In the genomic region with DNA sequence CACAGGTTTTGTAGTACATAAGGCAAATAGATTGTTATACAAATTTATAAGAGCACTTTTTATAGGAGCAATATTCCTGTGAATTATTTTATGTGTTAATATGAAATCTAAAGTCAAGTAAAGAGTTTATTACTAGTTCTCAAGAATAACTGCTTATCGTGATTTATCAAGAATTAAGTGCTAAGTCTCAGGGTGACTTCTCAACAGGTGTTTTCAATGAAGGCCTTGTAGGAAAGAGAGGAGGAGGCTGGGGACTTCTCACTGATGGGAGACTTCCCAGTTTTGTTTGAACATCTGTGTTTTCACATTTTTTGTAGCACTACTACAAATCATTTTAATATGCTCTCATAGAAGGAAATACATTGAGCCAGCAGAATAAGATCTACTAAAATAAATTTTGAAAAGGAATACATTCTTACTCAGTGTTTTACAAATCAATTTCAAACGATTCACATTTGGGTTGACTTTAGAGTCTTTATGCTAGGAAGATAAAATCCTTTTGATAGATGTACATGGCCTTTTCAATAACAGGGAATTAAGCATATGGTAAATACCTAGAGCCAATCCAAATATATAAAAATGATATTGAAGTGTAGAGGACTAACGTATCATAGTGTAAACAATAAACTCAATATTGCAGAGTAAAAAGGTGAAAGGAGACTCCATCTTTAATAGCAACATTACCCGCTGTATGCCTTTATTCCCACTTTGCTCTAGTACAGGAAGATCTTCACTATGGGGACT, we compare ENCODE assay signal across 16 cellular contexts. TPM values are rescaled to one million over a fixed set of nuclear protein-coding genes. Genes with fewer than 3 reads are reported as not detected.
DNase-seq lines count a peak whose midpoint lies in the region; ATAC-seq, FAIRE-seq and TF ChIP-seq lines count a peak whose summit lies in the region.
"Had no signal": no experiment of that assay in that cellular context is flagged by ENCODE, and none has a peak within 500 bp of the region (broad histone marks: within the 10 kb centered on the region; RNA-seq: fewer than 3 reads in every experiment).

No MANE protein-coding gene starts in this region.

- no peak overlapping the region for H2AFZ ChIP-seq in SK-N-SH (ENCODE audit: low read depth)
- H2AFZ ChIP-seq: GM23248 had no signal

- no peaks in the 10 kb centered on the region for H3K9me3 ChIP-seq in SK-N-SH
- no peaks in the 10 kb centered on the region for H3K9me3 ChIP-seq in lower lobe of right lung
- peaks cover 0 to 14% (median 0%) of the 10 kb centered on the region in 8 donors for H3K9me3 ChIP-seq in spleen

- H3K4me1 ChIP-seq in SK-N-SH (ENCODE audit: control insufficient read depth in 1 of 2, insufficient read depth in 2 of 2, low read depth in 1 of 2, low read length in 1 of 2) = peaks cover 0 to 9% of the 10 kb centered on the region in 2 experiments; a peak in 3 of 4 replicates
- H3K4me1 ChIP-seq in lower lobe of right lung = no peaks in the 10 kb centered on the region
- no peaks in the 10 kb centered on the region for H3K4me1 ChIP-seq in spleen
- H3K4me1 ChIP-seq: BLaER1 had no signal

- no peaks in the 10 kb centered on the region; the same call in 1 of the 2 replicates for H3K79me2 ChIP-seq in SK-N-SH (ENCODE audit: insufficient read depth)

- no peaks in the 10 kb centered on the region for H4K20me1 ChIP-seq in SK-N-SH (ENCODE audit: insufficient read depth)
- H4K20me1 ChIP-seq: BLaER1 had no signal

- H3K27me3 ChIP-seq in SK-N-SH (ENCODE audit: insufficient read depth) (peaks cover 18% of the 10 kb centered on the region), dorsolateral prefrontal cortex (peaks cover 0 to 9% (median 0%) of the 10 kb centered on the region in 45 donors), lower lobe of right lung (ENCODE audit: low read depth) (peaks cover 16% of the 10 kb centered on the region), spleen (replicated peaks in 1 of 7) (peaks cover 0 to 18% (median 11%) of the 10 kb centered on the region in 7 donors)
- H3K27me3 ChIP-seq: BLaER1 had no signal

- POLR2A ChIA-PET in SK-N-SH (lab: Yijun Ruan, JAX) = no interaction called here

- ATAC-seq in SK-N-SH treated with all-trans-retinoic acid at 6 μM for 48 hours (no peak), lower lobe of right lung (no peak)

- no peak for TF ChIP-seq POLR2A in spleen (IDR thresholded peaks at IDR 0.05)

- intact Hi-C loops in dorsolateral prefrontal cortex (cut with DNase I) (no loop called here), lower lobe of right lung (cut with DNase I) (no loop called here), spleen (cut with DNase I; ENCODE audit: low total_unique reads) (no loop called here)

- no peaks in the 10 kb centered on the region for H3K9me2 ChIP-seq in SK-N-SH

- H3K9me3 Mint-ChIP-seq in osteocyte (ENCODE audit: unreplicated experiment) = no peaks in the 10 kb centered on the region

- TF ChIP-seq CTCF in SK-N-SH (IDR thresholded peaks at IDR 0.05) (no peak), dorsolateral prefrontal cortex (IDR thresholded peaks at IDR 0.05 in 54 of 56, conservative IDR thresholded peaks at IDR 0.05 in 2 of 56; ENCODE audit: low read depth in 1 of 56, partially characterized antibody in 56 of 56) (peak in 1 of 56 donors; percentile 5), lower lobe of right lung (IDR thresholded peaks at IDR 0.05) (no peak), spleen (IDR thresholded peaks at IDR 0.05 in 8 of 11, conservative IDR thresholded peaks at IDR 0.05 in 3 of 11) (no peak), osteocyte (IDR thresholded peaks at IDR 0.05) (no peak)

- DNase-seq in SK-N-SH (no peak), dorsolateral prefrontal cortex (no peak), lower lobe of right lung (no peak), spleen (no peak), HuH-7 (ENCODE audit: low spot score) (no peak), GM19239 (ENCODE audit: insufficient read length, low spot score) (no peak), osteocyte (ENCODE audit: extremely low spot score, unreplicated experiment) (no peak)
- DNase-seq: AML-193, Calu3, DMS 273 treated with DMSO at 0.1 percent for 48 hours, GM23248 had no signal

- no peak overlapping the region for H3K4me3 Mint-ChIP-seq in osteocyte (ENCODE audit: unreplicated experiment)

- H3K4me1 Mint-ChIP-seq in osteocyte (ENCODE audit: unreplicated experiment) = no peaks in the 10 kb centered on the region

- no peak overlapping the region for H3K9ac ChIP-seq in SK-N-SH
- H3K9ac ChIP-seq: BLaER1, GM23248 had no signal

- no peaks in the 10 kb centered on the region for H3K36me3 ChIP-seq in SK-N-SH (replicated peaks in 1 of 2; ENCODE audit: control insufficient read depth in 1 of 2, insufficient read depth in 2 of 2, low read length in 1 of 2)
- H3K36me3 ChIP-seq in lower lobe of right lung = no peaks in the 10 kb centered on the region
- peaks cover 0 to 13% (median 0%) of the 10 kb centered on the region in 6 donors for H3K36me3 ChIP-seq in spleen
- H3K36me3 ChIP-seq: BLaER1 had no signal

- TF ChIP-seq RAD21 in SK-N-SH (IDR thresholded peaks at IDR 0.05; ENCODE audit: low read length) = no peak

- WGBS in SK-N-SH (ENCODE audit: low lambda C conversion rate) = 51% methylated on average over 4 of the region's 4 CpGs
- 55 to 75% (median 67%) methylated on average over 4 of the region's 4 CpGs for WGBS in spleen, 5 donors

- H3K27ac ChIP-seq in SK-N-SH (ENCODE audit: low read depth in 2 of 2, low read length in 1 of 2) = no peak overlapping the region
- peak overlapping the region in 45 of 59 donors; percentile 0 to 95 (median 45) for H3K27ac ChIP-seq in dorsolateral prefrontal cortex
- no peak overlapping the region for H3K27ac ChIP-seq in lower lobe of right lung
- peak overlapping the region in 2 of 8 donors; percentile 2 to 14 for H3K27ac ChIP-seq in spleen
- H3K27ac ChIP-seq: 22Rv1, BLaER1, GM23248, HL-60 had no signal

- no peak for TF ChIP-seq EP300 in SK-N-SH (IDR thresholded peaks at IDR 0.05; ENCODE audit: borderline replicate concordance in 1 of 2, low read depth in 1 of 2, low read length in 1 of 2)

- no peak overlapping the region for H3K27ac Mint-ChIP-seq in osteocyte (ENCODE audit: unreplicated experiment)

- H3K4me3 ChIP-seq in SK-N-SH (ENCODE audit: low read depth in 2 of 2, low read length in 1 of 2) (no peak overlapping the region), dorsolateral prefrontal cortex (peak overlapping the region in 53 of 59 donors; percentile 4 to 87 (median 73)), lower lobe of right lung (peak overlapping the region; percentile 62), spleen (peak overlapping the region; percentile 1 to 75 (median 58))
- H3K4me3 ChIP-seq: BLaER1, GM23248 had no signal

- H3K4me2 ChIP-seq in SK-N-SH = no peak overlapping the region
- H3K4me2 ChIP-seq: BLaER1 had no signal

- CTCF ChIA-PET in SK-N-SH (lab: Yijun Ruan, JAX) = no interaction called here

- no peaks in the 10 kb centered on the region for H3K36me3 Mint-ChIP-seq in osteocyte (ENCODE audit: unreplicated experiment)

- H3F3A ChIP-seq in SK-N-SH (replicated peaks; ENCODE audit: insufficient read depth) = no peaks in the 10 kb centered on the region

- peaks cover 31% of the 10 kb centered on the region for H3K27me3 Mint-ChIP-seq in osteocyte (ENCODE audit: unreplicated experiment)

- FAIRE-seq in GM19239 (lab: Jason Lieb, UNC) = no peak
- FAIRE-seq: H54 had no signal

TF ChIP-seq in SK-N-SH treated with all-trans-retinoic acid at 6 μM for 48 hours, 23 proteins besides CTCF, POLR2A, EP300 and RAD21 (continues in another document):
- no peak for TF ChIP-seq TOX (CRISPR knock-in tag; IDR thresholded peaks at IDR 0.05; ENCODE audit: borderline replicate concordance)
- no peak for TF ChIP-seq ESRRG (CRISPR knock-in tag; IDR thresholded peaks at IDR 0.05)
- TF ChIP-seq SNAI2 (CRISPR knock-in tag; IDR thresholded peaks at IDR 0.05) = no peak
- TF ChIP-seq ZNF70 (CRISPR knock-in tag; IDR thresholded peaks at IDR 0.05) = peak; percentile 68
- TF ChIP-seq ZNF8 (CRISPR knock-in tag; IDR thresholded peaks at IDR 0.05) = no peak
- TF ChIP-seq CSDC2 (CRISPR knock-in tag; IDR thresholded peaks at IDR 0.05) = no peak

TF ChIP-seq in SK-N-SH, 30 proteins besides CTCF, POLR2A, EP300 and RAD21 (continues in another document):
- no peak for TF ChIP-seq JUND (IDR thresholded peaks at IDR 0.05)
- TF ChIP-seq MEF2A (IDR thresholded peaks at IDR 0.05; ENCODE audit: borderline replicate concordance, low read depth) = no peak
- no peak for TF ChIP-seq TAF1 (IDR thresholded peaks at IDR 0.05; ENCODE audit: borderline replicate concordance, low read depth, low read length)
- no peak for TF ChIP-seq GATA2 (CRISPR knock-in tag; IDR thresholded peaks at IDR 0.05)
- no peak for TF ChIP-seq SMC3 (IDR thresholded peaks at IDR 0.05; ENCODE audit: low read depth, low read length)
- TF ChIP-seq, protein P1, sequence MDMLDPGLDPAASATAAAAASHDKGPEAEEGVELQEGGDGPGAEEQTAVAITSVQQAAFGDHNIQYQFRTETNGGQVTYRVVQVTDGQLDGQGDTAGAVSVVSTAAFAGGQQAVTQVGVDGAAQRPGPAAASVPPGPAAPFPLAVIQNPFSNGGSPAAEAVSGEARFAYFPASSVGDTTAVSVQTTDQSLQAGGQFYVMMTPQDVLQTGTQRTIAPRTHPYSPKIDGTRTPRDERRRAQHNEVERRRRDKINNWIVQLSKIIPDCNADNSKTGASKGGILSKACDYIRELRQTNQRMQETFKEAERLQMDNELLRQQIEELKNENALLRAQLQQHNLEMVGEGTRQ (IDR thresholded peaks at IDR 0.05; ENCODE audit: borderline replicate concordance, low read depth, low read length) = no peak
- no peak for TF ChIP-seq FOXJ3 (CRISPR knock-in tag; IDR thresholded peaks at IDR 0.05)
- TF ChIP-seq, protein P2, sequence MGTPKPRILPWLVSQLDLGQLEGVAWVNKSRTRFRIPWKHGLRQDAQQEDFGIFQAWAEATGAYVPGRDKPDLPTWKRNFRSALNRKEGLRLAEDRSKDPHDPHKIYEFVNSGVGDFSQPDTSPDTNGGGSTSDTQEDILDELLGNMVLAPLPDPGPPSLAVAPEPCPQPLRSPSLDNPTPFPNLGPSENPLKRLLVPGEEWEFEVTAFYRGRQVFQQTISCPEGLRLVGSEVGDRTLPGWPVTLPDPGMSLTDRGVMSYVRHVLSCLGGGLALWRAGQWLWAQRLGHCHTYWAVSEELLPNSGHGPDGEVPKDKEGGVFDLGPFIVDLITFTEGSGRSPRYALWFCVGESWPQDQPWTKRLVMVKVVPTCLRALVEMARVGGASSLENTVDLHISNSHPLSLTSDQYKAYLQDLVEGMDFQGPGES (IDR thresholded peaks at IDR 0.05; ENCODE audit: low read depth, low read length) = no peak
- TF ChIP-seq GABPA (IDR thresholded peaks at IDR 0.05; ENCODE audit: low read depth) = no peak
- TF ChIP-seq, protein P3, sequence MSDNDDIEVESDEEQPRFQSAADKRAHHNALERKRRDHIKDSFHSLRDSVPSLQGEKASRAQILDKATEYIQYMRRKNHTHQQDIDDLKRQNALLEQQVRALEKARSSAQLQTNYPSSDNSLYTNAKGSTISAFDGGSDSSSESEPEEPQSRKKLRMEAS (IDR thresholded peaks at IDR 0.05; ENCODE audit: low read depth) = no peak

RNA-seq across cellular contexts. Expression of a gene that starts 6.8 kb away (rescaled TPM):
- polyA plus RNA-seq in SK-N-SH (2012; rRNA removed) = 0.13 and 0.21 TPM in 2 replicates
- polyA plus RNA-seq in SK-N-SH (2012; cell fraction: cytosol; rRNA removed) = 0.13 and 0.35 TPM in 2 replicates
- polyA plus RNA-seq in SK-N-SH (2012; cell fraction: nucleus; rRNA removed) = 0.11 and 0.25 TPM in 2 replicates
- 10 to 100 TPM; 20.6 to 70.5 (median 42.4) TPM for total RNA-seq in dorsolateral prefrontal cortex
- total RNA-seq in lower lobe of right lung = 40.9 TPM
- total RNA-seq in spleen = 100 to 1,000 TPM; 140 to 240 (median 229) TPM
- polyA plus RNA-seq in spleen = 1 to 10 TPM; 2.7 to 9.1 (median 4.4) TPM
- 0.57 and 0.62 TPM in 2 replicates for total RNA-seq in osteocyte
- total RNA-seq: Calu3, GM23248 had no signal
- polyA plus RNA-seq: GM23248 had no signal

Comparison
In these comparisons a context has a peak if more than half of its experiments do, and no peak if none do; other contexts are left out.
1. H3K27ac ChIP-seq: peak in dorsolateral prefrontal cortex (45 of 59); none in SK-N-SH (0 of 2) and lower lobe of right lung (single experiment).
2. H3K4me3 ChIP-seq: peak in dorsolateral prefrontal cortex (53 of 59), lower lobe of right lung (single experiment) and spleen (8 of 8); none in SK-N-SH (0 of 2).
3. RNA of a gene that starts 6.8 kb away (total RNA-seq): 140 to 240 TPM in spleen, 20.6 to 70.5 TPM in dorsolateral prefrontal cortex and 40.9 TPM in lower lobe of right lung (single experiment); 0.57 to 0.62 TPM in osteocyte; every median in the first group is over 10 times any median in the second.